In the genomic region with DNA sequence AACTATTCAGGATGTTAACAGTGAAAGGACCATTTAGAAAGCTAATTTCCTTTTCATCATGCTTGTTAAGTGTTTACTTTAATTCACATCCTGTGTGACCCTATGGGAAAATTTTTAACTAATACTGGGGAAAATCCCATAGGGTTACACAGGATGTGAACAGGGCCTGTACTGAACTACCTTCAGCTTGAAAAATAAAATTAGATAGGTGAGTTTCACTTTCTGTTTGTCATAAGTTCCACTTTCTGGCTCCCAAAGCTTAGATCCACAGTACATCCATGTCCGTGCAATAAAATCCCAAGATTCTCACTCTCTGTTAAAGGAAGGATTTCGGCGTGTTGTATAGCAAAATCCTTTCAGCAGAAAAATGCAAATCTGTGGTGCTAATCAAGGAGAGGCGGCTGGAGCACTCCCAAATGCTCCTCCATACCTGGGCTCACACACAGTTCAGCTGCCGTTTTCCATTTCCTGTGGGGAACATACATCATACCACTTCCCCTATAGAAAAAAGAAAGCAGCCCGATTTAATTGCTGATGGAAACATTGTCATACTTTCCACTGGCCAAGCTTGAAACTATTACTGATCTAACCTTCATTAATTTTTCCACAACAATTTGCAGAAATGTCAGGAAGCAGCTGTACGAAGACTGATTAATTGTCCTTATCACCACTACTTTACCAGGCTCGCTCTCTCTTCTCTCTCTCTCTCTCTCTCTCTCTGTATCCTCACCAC, we compare ENCODE assay signal across 1 cellular context.
TF ChIP-seq lines count a peak whose summit lies in the region.

No MANE protein-coding gene starts in this region.

TF ChIP-seq in IMR-90, 13 proteins besides CTCF, POLR2A, EP300 and RAD21 (continued from another document):
- TF ChIP-seq, protein P1, sequence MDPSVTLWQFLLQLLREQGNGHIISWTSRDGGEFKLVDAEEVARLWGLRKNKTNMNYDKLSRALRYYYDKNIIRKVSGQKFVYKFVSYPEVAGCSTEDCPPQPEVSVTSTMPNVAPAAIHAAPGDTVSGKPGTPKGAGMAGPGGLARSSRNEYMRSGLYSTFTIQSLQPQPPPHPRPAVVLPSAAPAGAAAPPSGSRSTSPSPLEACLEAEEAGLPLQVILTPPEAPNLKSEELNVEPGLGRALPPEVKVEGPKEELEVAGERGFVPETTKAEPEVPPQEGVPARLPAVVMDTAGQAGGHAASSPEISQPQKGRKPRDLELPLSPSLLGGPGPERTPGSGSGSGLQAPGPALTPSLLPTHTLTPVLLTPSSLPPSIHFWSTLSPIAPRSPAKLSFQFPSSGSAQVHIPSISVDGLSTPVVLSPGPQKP (IDR thresholded peaks at IDR 0.05; ENCODE audit: borderline replicate concordance, low read depth, low read length), result no peak
- TF ChIP-seq CHD1 (IDR thresholded peaks at IDR 0.05; ENCODE audit: low read depth, low read length) (no peak), RCOR1 (IDR thresholded peaks at IDR 0.05; ENCODE audit: insufficient replicate concordance, low read length) (no peak), RFX5 (IDR thresholded peaks at IDR 0.05; ENCODE audit: low read depth, low read length) (no peak), CEBPB (IDR thresholded peaks at IDR 0.05; ENCODE audit: low read depth, low read length) (no peak), SMC3 (IDR thresholded peaks at IDR 0.05; ENCODE audit: low read depth, low read length) (no peak), MXI1 (IDR thresholded peaks at IDR 0.05; ENCODE audit: borderline replicate concordance, low read depth, low read length) (no peak), BHLHE40 (IDR thresholded peaks at IDR 0.05; ENCODE audit: low read depth, low read length) (no peak), MAZ (IDR thresholded peaks at IDR 0.05; ENCODE audit: borderline replicate concordance, low read depth, low read length) (no peak), FOS (IDR thresholded peaks at IDR 0.05; ENCODE audit: low read depth, low read length) (no peak)
- TF ChIP-seq, protein P2, sequence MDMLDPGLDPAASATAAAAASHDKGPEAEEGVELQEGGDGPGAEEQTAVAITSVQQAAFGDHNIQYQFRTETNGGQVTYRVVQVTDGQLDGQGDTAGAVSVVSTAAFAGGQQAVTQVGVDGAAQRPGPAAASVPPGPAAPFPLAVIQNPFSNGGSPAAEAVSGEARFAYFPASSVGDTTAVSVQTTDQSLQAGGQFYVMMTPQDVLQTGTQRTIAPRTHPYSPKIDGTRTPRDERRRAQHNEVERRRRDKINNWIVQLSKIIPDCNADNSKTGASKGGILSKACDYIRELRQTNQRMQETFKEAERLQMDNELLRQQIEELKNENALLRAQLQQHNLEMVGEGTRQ (IDR thresholded peaks at IDR 0.05; ENCODE audit: low read depth, low read length), result no peak
